ENCODE assay signal across 8 cellular contexts in the genomic region with DNA sequence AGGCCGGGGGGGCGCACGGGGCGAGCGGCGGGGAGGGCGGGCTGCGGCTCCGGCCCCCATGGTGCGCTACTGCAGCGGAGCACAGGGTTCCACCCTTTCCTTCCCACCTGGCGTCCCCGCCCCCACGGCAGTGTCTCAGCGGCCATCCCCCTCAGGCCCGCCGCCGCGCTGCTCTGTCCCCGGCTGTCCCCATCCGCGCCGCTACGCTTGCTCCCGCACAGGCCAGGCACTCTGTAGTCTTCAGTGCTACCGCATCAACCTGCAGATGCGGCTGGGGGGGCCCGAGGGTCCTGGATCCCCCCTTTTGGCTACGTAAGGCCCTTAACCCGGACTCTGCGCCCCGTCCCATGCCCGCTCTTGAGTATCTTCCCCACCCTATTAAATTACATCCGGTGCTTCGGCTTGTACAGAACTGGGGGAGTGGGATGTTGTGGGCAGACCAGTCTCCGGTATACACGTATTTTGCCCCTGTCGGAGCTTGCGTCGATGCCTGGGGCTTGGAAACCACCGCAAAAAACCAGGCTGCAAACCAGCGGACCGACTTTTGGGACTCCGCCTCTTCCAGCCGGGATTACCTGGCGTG. TPM values are rescaled to one million over a fixed set of nuclear protein-coding genes. Genes with fewer than 3 reads are reported as not detected.
DNase-seq lines count a peak whose midpoint lies in the region; ATAC-seq and TF ChIP-seq lines count a peak whose summit lies in the region.

No MANE protein-coding gene starts in this region.

- DNase-seq in ACHN, result peak; percentile 71
- peak; percentile 76 for DNase-seq in OCI-M1 (lab: John Stamatoyannopoulos, UW)
- DNase-seq in foreskin keratinocyte, result no peak
- peak; percentile 77 to 93 for DNase-seq in upper lobe of left lung

- H3K9me3 Mint-ChIP-seq in activated T-helper 17 cell treated with anti-CD3 and anti-CD28 coated beads, Interleukin-2, amount 50 U/mL, for 72 hours, result no peaks in the 10 kb centered on the region

- peak overlapping the region; percentile 100 for H3K4me3 Mint-ChIP-seq in activated T-helper 17 cell treated with anti-CD3 and anti-CD28 coated beads, Interleukin-2, amount 50 U/mL, for 72 hours

- H3K27ac ChIP-seq in foreskin keratinocyte, result peak overlapping the region; percentile 96
- H3K27ac ChIP-seq in parathyroid adenoma, result peak overlapping the region; percentile 99
- peak overlapping the region; percentile 94 to 99 (median 98) for H3K27ac ChIP-seq in upper lobe of left lung

- peak overlapping the region; percentile 91 for H2AFZ ChIP-seq in parathyroid adenoma

- ATAC-seq in HG03175 (IDR thresholded peaks at IDR 0.05; ENCODE audit: unreplicated experiment) (peak; percentile 27), foreskin keratinocyte (peak; percentile 29), upper lobe of left lung (ENCODE audit: low FRiP score in 2 of 2) (peak; percentile 43 to 58)
- peak; percentile 27 for ATAC-seq in activated T-helper 17 cell treated with anti-CD3 and anti-CD28 coated beads, Interleukin-2, amount 50 U/mL, for 72 hours (replicated peaks)

- H3K79me2 ChIP-seq in parathyroid adenoma, result peaks cover 6% of the 10 kb centered on the region

- H3K36me3 ChIP-seq in parathyroid adenoma (ENCODE audit: control insufficient read depth, insufficient read depth, low read length) (no peaks in the 10 kb centered on the region), upper lobe of left lung (peaks cover 0 to 20% (median 11%) of the 10 kb centered on the region in 4 donors)

- TF ChIP-seq CTCF in foreskin keratinocyte (conservative IDR thresholded peaks at IDR 0.05), result no peak
- no peak for TF ChIP-seq CTCF in parathyroid adenoma (IDR thresholded peaks at IDR 0.05)
- peak in 1 of 6 experiments; percentile 10 for TF ChIP-seq CTCF in upper lobe of left lung (IDR thresholded peaks at IDR 0.05)

- H3K9me3 ChIP-seq in parathyroid adenoma (ENCODE audit: control insufficient read depth, low read length) (no peaks in the 10 kb centered on the region), upper lobe of left lung (no peaks in the 10 kb centered on the region)

- no peak for TF ChIP-seq EP300 in upper lobe of left lung (IDR thresholded peaks at IDR 0.05)

- in situ Hi-C loops in ACHN (cut with HindIII; ENCODE audit: low pct_ligation_motif_present, low pct_unique_long_range_greater_than_20kb, low sequenced_read_pairs), result no loop called here
- in situ Hi-C loops in GM18951 (cut with MboI; ENCODE audit: low sequenced_read_pairs, unreplicated experiment), result no loop called here

- peaks cover 56% of the 10 kb centered on the region for H3K36me3 Mint-ChIP-seq in activated T-helper 17 cell treated with anti-CD3 and anti-CD28 coated beads, Interleukin-2, amount 50 U/mL, for 72 hours (ENCODE audit: low read depth)

- H3K4me2 ChIP-seq in parathyroid adenoma (ENCODE audit: low read length), result peak overlapping the region; percentile 96

- peak overlapping the region; percentile 90 for H3K4me3 ChIP-seq in parathyroid adenoma (ENCODE audit: low read depth, low read length)
- peak overlapping the region; percentile 66 to 87 (median 76) for H3K4me3 ChIP-seq in upper lobe of left lung

- H3K27me3 Mint-ChIP-seq in activated T-helper 17 cell treated with anti-CD3 and anti-CD28 coated beads, Interleukin-2, amount 50 U/mL, for 72 hours, result no peaks in the 10 kb centered on the region

- peaks cover 46% of the 10 kb centered on the region for H3K4me1 Mint-ChIP-seq in activated T-helper 17 cell treated with anti-CD3 and anti-CD28 coated beads, Interleukin-2, amount 50 U/mL, for 72 hours

- WGBS in upper lobe of left lung, 2 donors, result 0 to 1% methylated on average over 16 to 32 of the region's 46 CpGs

- H3K27ac Mint-ChIP-seq in activated T-helper 17 cell treated with anti-CD3 and anti-CD28 coated beads, Interleukin-2, amount 50 U/mL, for 72 hours, result peak overlapping the region; percentile 99

- peak; percentile 54 for TF ChIP-seq POLR2A in GM18951 (IDR thresholded peaks at IDR 0.05; ENCODE audit: extremely low read depth, insufficient read depth, insufficient read length)
- peak in 3 of 4 donors; percentile 71 to 92 (median 92) for TF ChIP-seq POLR2A in upper lobe of left lung (IDR thresholded peaks at IDR 0.05)

- H3K9ac ChIP-seq in parathyroid adenoma, result peak overlapping the region; percentile 78

- H3K4me1 ChIP-seq in foreskin keratinocyte, result peaks cover 8% of the 10 kb centered on the region
- peaks cover 22% of the 10 kb centered on the region for H3K4me1 ChIP-seq in parathyroid adenoma
- H3K4me1 ChIP-seq in upper lobe of left lung, result peaks cover 32 to 50% (median 34%) of the 10 kb centered on the region in 4 donors

- no peaks in the 10 kb centered on the region for H3K27me3 ChIP-seq in foreskin keratinocyte
- no peaks in the 10 kb centered on the region for H3K27me3 ChIP-seq in parathyroid adenoma (ENCODE audit: control insufficient read depth, insufficient read depth, low read length)
- H3K27me3 ChIP-seq in upper lobe of left lung, result no peaks in the 10 kb centered on the region

RNA-seq across cellular contexts. Expression of a gene that starts 0.6 kb away (rescaled TPM):
- 10 to 100 TPM; 34.1 to 48.5 TPM for total RNA-seq in activated T-helper 17 cell treated with anti-CD3 and anti-CD28 coated beads, Interleukin-2, amount 50 U/mL, for 72 hours
- total RNA-seq in foreskin keratinocyte (47.6 and 63.9 TPM in 2 replicates), upper lobe of left lung (100 to 1,000 TPM in 1 of 6 donors, 10 to 100 TPM in 5; 34.7 to 109 (median 51.3) TPM)
- polyA plus RNA-seq in foreskin keratinocyte, result 69.7 and 91.6 TPM in 2 replicates

RNA-seq across cellular contexts. Expression of a gene that starts 2.8 kb away (rescaled TPM):
- total RNA-seq in activated T-helper 17 cell treated with anti-CD3 and anti-CD28 coated beads, Interleukin-2, amount 50 U/mL, for 72 hours, result 10 to 100 TPM; 27.8 to 37.9 TPM
- total RNA-seq in foreskin keratinocyte (33.4 and 36.2 TPM in 2 replicates), upper lobe of left lung (10 to 100 TPM; 12.6 to 85.9 (median 32.5) TPM)
- polyA plus RNA-seq in foreskin keratinocyte, result 43.7 and 50.7 TPM in 2 replicates

RNA-seq across cellular contexts. Expression of a gene that starts 7.5 kb away (rescaled TPM):
- total RNA-seq in activated T-helper 17 cell treated with anti-CD3 and anti-CD28 coated beads, Interleukin-2, amount 50 U/mL, for 72 hours, result 10 to 100 TPM; 68.3 to 70.9 TPM
- total RNA-seq in foreskin keratinocyte (65.2 and 67.6 TPM in 2 replicates), upper lobe of left lung (10 to 100 TPM; 57.8 to 80.8 (median 63.1) TPM)
- 56.3 and 57.1 TPM in 2 replicates for polyA plus RNA-seq in foreskin keratinocyte

RNA-seq across cellular contexts. Expression of a gene that starts 14.8 kb away (rescaled TPM):
- 10 to 100 TPM; 83.8 to 91.2 TPM for total RNA-seq in activated T-helper 17 cell treated with anti-CD3 and anti-CD28 coated beads, Interleukin-2, amount 50 U/mL, for 72 hours
- total RNA-seq in foreskin keratinocyte, result 58.0 and 76.4 TPM in 2 replicates
- polyA plus RNA-seq in foreskin keratinocyte, result 96.5 and 102 TPM in 2 replicates
- 10 to 100 TPM; 19.9 to 87.1 (median 30.1) TPM for total RNA-seq in upper lobe of left lung

RNA-seq across cellular contexts. Expression of a gene that starts 15.9 kb away (rescaled TPM):
- total RNA-seq in activated T-helper 17 cell treated with anti-CD3 and anti-CD28 coated beads, Interleukin-2, amount 50 U/mL, for 72 hours, result 1 to 10 TPM; 1.2 to 3.1 TPM
- 143 and 188 TPM in 2 replicates for total RNA-seq in foreskin keratinocyte
- 132 and 168 TPM in 2 replicates for polyA plus RNA-seq in foreskin keratinocyte
- total RNA-seq in upper lobe of left lung, result 10 to 100 TPM; 26.7 to 95.3 (median 34.0) TPM

Comparison
In these comparisons a context has a peak if more than half of its experiments do, and no peak if none do; other contexts are left out.
1. DNase-seq: peak in ACHN (single experiment), OCI-M1 (single experiment) and upper lobe of left lung (2 of 2); none in foreskin keratinocyte (0 of 2).
2. Peak in every context shown above with its lines, with median percentiles within 50 percentile points of each other: ATAC-seq and H3K27ac ChIP-seq.